17 cellular contexts compared by ENCODE assay signal in genomic region chr2:71703981-71704545, GRCh38.
DNase-seq lines count a peak whose midpoint lies in the region; ATAC-seq and TF ChIP-seq lines count a peak whose summit lies in the region.
"Had no signal": no experiment of that assay in that cellular context is flagged by ENCODE, and none has a peak within 500 bp of the region (broad histone marks: within the 10 kb centered on the region; RNA-seq: fewer than 3 reads in every experiment).

No MANE protein-coding gene starts in this region.

- no peak for TF ChIP-seq CTCF in IMR-90 (conservative IDR thresholded peaks at IDR 0.05; ENCODE audit: low read depth, low read length)

- no peak overlapping the region for H3K4ac ChIP-seq in IMR-90 (ENCODE audit: low read depth, low read length)

- BruUV-seq in IMR-90 (replicated peaks; lab: Mats Ljungman, UMichigan), result no TSS peak

- no peaks in the 10 kb centered on the region for H3K36me3 ChIP-seq in IMR-90 (ENCODE audit: control insufficient read depth, insufficient read depth, low read length)
- H3K36me3 ChIP-seq: BLaER1 treated with 17β-estradiol and CSF1 and Interleukin-3, amounts not matched to agents 10 nM and 100 nM had no signal

- no peaks in the 10 kb centered on the region for H3K4me1 Mint-ChIP-seq in activated naive CD8-positive, alpha-beta T cell treated with anti-CD3 and anti-CD28 coated beads, Interleukin-2, amount 10 ng/mL, durations not matched to agents 7 days and 5 days
- H3K4me1 Mint-ChIP-seq in activated naive CD8-positive, alpha-beta T cell treated with anti-CD3 and anti-CD28 coated beads, Interleukin-2, amount 50 U/mL, for 24 hours, result no peaks in the 10 kb centered on the region
- H3K4me1 Mint-ChIP-seq: CD8-positive, alpha-beta memory T cell had no signal

- H3K14ac ChIP-seq in IMR-90 (replicated peaks; ENCODE audit: low read depth, low read length), result no peak overlapping the region

- no peak for ATAC-seq in activated naive CD8-positive, alpha-beta T cell treated with anti-CD3 and anti-CD28 coated beads, Interleukin-2, amount 10 ng/mL, durations not matched to agents 7 days and 5 days (ENCODE audit: low read depth)
- no peak for ATAC-seq in activated naive CD8-positive, alpha-beta T cell treated with anti-CD3 and anti-CD28 coated beads, Interleukin-2, amount 50 U/mL, for 24 hours
- ATAC-seq in IMR-90 (ENCODE audit: low read depth) (no peak), right cardiac atrium (peak; percentile 9 to 23), HG02884 (IDR thresholded peaks at IDR 0.05; ENCODE audit: unreplicated experiment) (no peak)
- ATAC-seq: GM23338, HepG2 had no signal

- TF ChIP-seq POLR2A in IMR-90 (IDR thresholded peaks at IDR 0.05; ENCODE audit: low read depth, low read length), result no peak

- DNase-seq in activated naive CD8-positive, alpha-beta T cell treated with anti-CD3 and anti-CD28 coated beads, Interleukin-2, amount 10 ng/mL, durations not matched to agents 7 days and 5 days, result peak; percentile 12
- DNase-seq in activated naive CD8-positive, alpha-beta T cell treated with anti-CD3 and anti-CD28 coated beads, Interleukin-2, amount 50 U/mL, for 24 hours, result no peak
- DNase-seq in IMR-90 (no peak), right cardiac atrium (peak in 2 of 3 donors; percentile 58 to 61), posterior vena cava (ENCODE audit: low spot score) (peak; percentile 69), NCI-H774 (lab: John Stamatoyannopoulos, UW) (no peak), HuH-7.5 (ENCODE audit: low spot score) (no peak)
- DNase-seq: CD8-positive, alpha-beta memory T cell; GF-D8; NCI-H1048; NCI-H1436 treated with DMSO at 0.1 percent for 48 hours; NCI-H2029 treated with DMSO at 0.1 percent for 48 hours; NCI-H510A had no signal

- no peaks in the 10 kb centered on the region for H3K9me3 Mint-ChIP-seq in activated naive CD8-positive, alpha-beta T cell treated with anti-CD3 and anti-CD28 coated beads, Interleukin-2, amount 10 ng/mL, durations not matched to agents 7 days and 5 days
- H3K9me3 Mint-ChIP-seq in activated naive CD8-positive, alpha-beta T cell treated with anti-CD3 and anti-CD28 coated beads, Interleukin-2, amount 50 U/mL, for 24 hours, result no peaks in the 10 kb centered on the region
- H3K9me3 Mint-ChIP-seq: CD8-positive, alpha-beta memory T cell; GM23338 had no signal

- no peak overlapping the region for H2BK120ac ChIP-seq in IMR-90 (ENCODE audit: low read depth, low read length)

- H3K4me3 Mint-ChIP-seq in activated naive CD8-positive, alpha-beta T cell treated with anti-CD3 and anti-CD28 coated beads, Interleukin-2, amount 10 ng/mL, durations not matched to agents 7 days and 5 days, result no peak overlapping the region
- H3K4me3 Mint-ChIP-seq in activated naive CD8-positive, alpha-beta T cell treated with anti-CD3 and anti-CD28 coated beads, Interleukin-2, amount 50 U/mL, for 24 hours, result no peak overlapping the region
- H3K4me3 Mint-ChIP-seq: CD8-positive, alpha-beta memory T cell; GM23338 had no signal

- dilution Hi-C loops in IMR-90 (cut with HindIII; ENCODE audit: low sequenced_read_pairs, unreplicated experiment), result no loop called here

- H4K91ac ChIP-seq in IMR-90 (ENCODE audit: insufficient read depth, low read depth, low read length), result no peak overlapping the region

- 60% methylated on average over 1 of the region's 9 CpGs; no CpG with 5 or more reads in 1 of the 2 experiments for WGBS in IMR-90 (ENCODE audit: extremely low coverage in 2 of 2, insufficient read length in 1 of 2), 2 experiments
- WGBS in right cardiac atrium, result 66% methylated on average over 9 of the region's 9 CpGs

- H3K9ac ChIP-seq in IMR-90 (ENCODE audit: low read depth, low read length), result no peak overlapping the region
- H3K9ac ChIP-seq: BLaER1 treated with 17β-estradiol and CSF1 and Interleukin-3, amounts not matched to agents 10 nM and 100 nM had no signal

- H2BK15ac ChIP-seq in IMR-90 (ENCODE audit: low read depth, low read length), result no peak overlapping the region

- no peak overlapping the region for H2BK20ac ChIP-seq in IMR-90 (ENCODE audit: low read depth, low read length)

- no peaks in the 10 kb centered on the region for H4K20me1 ChIP-seq in IMR-90 (ENCODE audit: insufficient read depth, low read length)
- H4K20me1 ChIP-seq: BLaER1 treated with 17β-estradiol and CSF1 and Interleukin-3, amounts not matched to agents 10 nM and 100 nM had no signal

- CTCF ChIA-PET in IMR-90 (lab: Yijun Ruan, JAX), result no interaction called here

- H3K4me2 ChIP-seq in IMR-90 (ENCODE audit: low read depth, low read length), result no peak overlapping the region
- H3K4me2 ChIP-seq: BLaER1 treated with 17β-estradiol and CSF1 and Interleukin-3, amounts not matched to agents 10 nM and 100 nM; GM23338 had no signal

- H3K4me1 ChIP-seq in IMR-90 (ENCODE audit: control insufficient read depth, insufficient read depth, low read length) (0 out of 2 replicates have a peak, but pooled peaks cover 2% of the 10 kb centered on the region), right cardiac atrium (ENCODE audit: control insufficient read depth, insufficient read depth, low read length) (peaks cover 32% of the 10 kb centered on the region)

- H3K9me1 ChIP-seq in IMR-90 (ENCODE audit: insufficient read depth, low read length), result no peaks in the 10 kb centered on the region

- H3K79me1 ChIP-seq in IMR-90 (ENCODE audit: low read depth in 1 of 2, low read length in 2 of 2), result no peaks in the 10 kb centered on the region

- in situ Hi-C loops in IMR-90 (cut with MboI; ENCODE audit: low sequenced_read_pairs), result no loop called here

- no peak overlapping the region for H2BK5ac ChIP-seq in IMR-90 (ENCODE audit: low read depth, low read length, poor library complexity, severe bottlenecking)

- no peak overlapping the region for H3K56ac ChIP-seq in IMR-90 (ENCODE audit: extremely low read depth, insufficient read depth, low read length)

- no peaks in the 10 kb centered on the region for H3K27me3 Mint-ChIP-seq in activated naive CD8-positive, alpha-beta T cell treated with anti-CD3 and anti-CD28 coated beads, Interleukin-2, amount 10 ng/mL, durations not matched to agents 7 days and 5 days
- H3K27me3 Mint-ChIP-seq in activated naive CD8-positive, alpha-beta T cell treated with anti-CD3 and anti-CD28 coated beads, Interleukin-2, amount 50 U/mL, for 24 hours, result no peaks in the 10 kb centered on the region

- intact Hi-C loops in IMR-90 (cut with micrococcal nuclease) (no loop called here), right cardiac atrium (cut with DNase I) (no loop called here), posterior vena cava (cut with DNase I) (no loop called here)

- H3K27ac Mint-ChIP-seq in activated naive CD8-positive, alpha-beta T cell treated with anti-CD3 and anti-CD28 coated beads, Interleukin-2, amount 10 ng/mL, durations not matched to agents 7 days and 5 days, result no peak overlapping the region
- no peak overlapping the region for H3K27ac Mint-ChIP-seq in activated naive CD8-positive, alpha-beta T cell treated with anti-CD3 and anti-CD28 coated beads, Interleukin-2, amount 50 U/mL, for 24 hours
- H3K27ac Mint-ChIP-seq: CD8-positive, alpha-beta memory T cell; GM23338 had no signal

- peaks cover 64% of the 10 kb centered on the region for H3K27me3 ChIP-seq in IMR-90 (ENCODE audit: control insufficient read depth, insufficient read depth, low read length)
- no peaks in the 10 kb centered on the region for H3K27me3 ChIP-seq in right cardiac atrium (ENCODE audit: control insufficient read depth, insufficient read depth)
- H3K27me3 ChIP-seq: BLaER1 treated with 17β-estradiol and CSF1 and Interleukin-3, amounts not matched to agents 10 nM and 100 nM had no signal

- no peak overlapping the region for H3K27ac ChIP-seq in IMR-90 (ENCODE audit: insufficient read depth, low read length)
- peak overlapping the region; percentile 18 for H3K27ac ChIP-seq in right cardiac atrium (ENCODE audit: low read length)
- H3K27ac ChIP-seq: BLaER1 treated with 17β-estradiol and CSF1 and Interleukin-3, amounts not matched to agents 10 nM and 100 nM had no signal

- H4K5ac ChIP-seq in IMR-90 (ENCODE audit: low read depth, low read length), result no peak overlapping the region

- H3K4me3 ChIP-seq in IMR-90 (ENCODE audit: insufficient read depth, low read depth, low read length), result no peak overlapping the region
- no peak overlapping the region for H3K4me3 ChIP-seq in right cardiac atrium (ENCODE audit: low read length)
- H3K4me3 ChIP-seq: BLaER1 treated with 17β-estradiol and CSF1 and Interleukin-3, amounts not matched to agents 10 nM and 100 nM; GM23338 had no signal

- no peak overlapping the region; the same call in 1 of the 2 replicates for H2AK5ac ChIP-seq in IMR-90 (ENCODE audit: low read depth, low read length)

- H2AFZ ChIP-seq in IMR-90 (replicated peaks; ENCODE audit: low read length, poor library complexity), result peak overlapping the region; percentile 43
- H2AFZ ChIP-seq: GM23338 had no signal

- H4K8ac ChIP-seq in IMR-90 (ENCODE audit: low read depth in 2 of 2, low read length in 2 of 2), result no peak overlapping the region

- no peak for TF ChIP-seq RAD21 in IMR-90 (IDR thresholded peaks at IDR 0.05; ENCODE audit: low read length)

- H3K9me3 ChIP-seq in IMR-90 (ENCODE audit: control insufficient read depth, insufficient read depth, low read length) (no peaks in the 10 kb centered on the region), right cardiac atrium (ENCODE audit: control insufficient read depth, low read length) (no peaks in the 10 kb centered on the region)
- H3K9me3 ChIP-seq: BLaER1 treated with 17β-estradiol and CSF1 and Interleukin-3, amounts not matched to agents 10 nM and 100 nM had no signal

- H2AK9ac ChIP-seq in IMR-90 (replicated peaks; ENCODE audit: low read depth, low read length, poor library complexity), result no peak overlapping the region

- POLR2A ChIA-PET in activated naive CD8-positive, alpha-beta T cell treated with anti-CD3 and anti-CD28 coated beads, Interleukin-2, amount 10 ng/mL, durations not matched to agents 7 days and 5 days (lab: Charles Lee), result no interaction called here
- POLR2A ChIA-PET in IMR-90 (lab: Charles Lee; ENCODE audit: unreplicated experiment), result no interaction called here

- H3K36me3 Mint-ChIP-seq in activated naive CD8-positive, alpha-beta T cell treated with anti-CD3 and anti-CD28 coated beads, Interleukin-2, amount 10 ng/mL, durations not matched to agents 7 days and 5 days, result no peaks in the 10 kb centered on the region
- no peaks in the 10 kb centered on the region for H3K36me3 Mint-ChIP-seq in activated naive CD8-positive, alpha-beta T cell treated with anti-CD3 and anti-CD28 coated beads, Interleukin-2, amount 50 U/mL, for 24 hours (ENCODE audit: low read depth)
- H3K36me3 Mint-ChIP-seq: CD8-positive, alpha-beta memory T cell had no signal

- H3K18ac ChIP-seq in IMR-90 (ENCODE audit: low read depth, low read length), result no peak overlapping the region

- no peak overlapping the region for H3K23ac ChIP-seq in IMR-90 (ENCODE audit: low read depth, low read length)

TF ChIP-seq in IMR-90, 13 proteins besides CTCF, POLR2A, EP300 and RAD21 (continues in another document):
- no peak for TF ChIP-seq RFX5 (IDR thresholded peaks at IDR 0.05; ENCODE audit: low read depth, low read length)
- no peak for TF ChIP-seq MAFK (IDR thresholded peaks at IDR 0.05; ENCODE audit: low read depth, low read length)

Comparison
In these comparisons a context has a peak if more than half of its experiments do, and no peak if none do; other contexts are left out.
1. DNase-seq: peak in activated naive CD8-positive, alpha-beta T cell treated with anti-CD3 and anti-CD28 coated beads, Interleukin-2, amount 10 ng/mL, durations not matched to agents 7 days and 5 days (single experiment), right cardiac atrium (2 of 3) and posterior vena cava (single experiment); none in activated naive CD8-positive, alpha-beta T cell treated with anti-CD3 and anti-CD28 coated beads, Interleukin-2, amount 50 U/mL, for 24 hours (single experiment), IMR-90 (single experiment), NCI-H774 (single experiment) and HuH-7.5 (single experiment).
2. ATAC-seq: peak in right cardiac atrium (2 of 2); none in activated naive CD8-positive, alpha-beta T cell treated with anti-CD3 and anti-CD28 coated beads, Interleukin-2, amount 10 ng/mL, durations not matched to agents 7 days and 5 days (single experiment), activated naive CD8-positive, alpha-beta T cell treated with anti-CD3 and anti-CD28 coated beads, Interleukin-2, amount 50 U/mL, for 24 hours (single experiment), IMR-90 (single experiment) and HG02884 (single experiment).